In the genomic region with DNA sequence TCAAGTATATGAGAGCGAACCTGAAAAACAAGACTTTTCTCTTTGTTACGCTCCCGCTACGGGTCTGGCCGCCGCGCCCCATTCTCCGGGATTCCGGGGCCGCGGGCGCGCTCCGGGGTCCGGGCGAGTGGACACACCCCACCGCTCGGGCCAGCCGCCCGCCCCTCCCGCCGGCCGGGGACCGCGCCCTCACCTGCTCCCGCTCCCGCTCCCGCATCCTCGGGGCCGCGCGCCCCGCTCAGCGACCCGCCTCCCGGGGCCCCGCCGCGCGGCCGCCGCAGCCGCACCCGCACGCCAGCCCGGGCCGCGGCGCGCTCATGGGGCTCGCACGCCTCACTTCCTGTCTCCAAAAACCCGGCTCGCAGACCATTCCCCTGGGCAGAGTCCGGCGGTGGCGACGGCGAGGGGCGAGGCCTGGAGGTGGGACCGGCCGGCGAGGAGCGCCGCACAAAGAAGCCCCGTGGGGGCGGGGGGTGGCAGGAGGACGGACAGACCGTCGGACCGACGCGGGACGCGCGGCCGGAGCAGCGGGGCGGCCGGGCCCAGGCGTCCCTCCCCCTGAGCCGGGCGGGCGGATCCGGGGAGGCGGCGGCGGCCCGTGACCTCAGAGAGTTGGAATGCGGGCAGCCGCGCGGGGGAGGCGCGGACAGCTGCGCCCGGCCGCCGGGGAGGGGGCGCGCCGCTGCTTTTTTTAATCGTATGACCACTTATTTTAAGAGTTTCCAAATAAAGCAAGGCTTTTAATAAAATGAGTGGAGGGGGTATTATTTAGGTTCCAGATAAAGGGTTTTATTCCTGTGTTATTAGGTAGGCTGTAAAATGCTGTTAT, we compare ENCODE assay signal across 8 cellular contexts. TPM values are rescaled to one million over a fixed set of nuclear protein-coding genes. Genes with fewer than 3 reads are reported as not detected.
DNase-seq lines count a peak whose midpoint lies in the region; ATAC-seq and TF ChIP-seq lines count a peak whose summit lies in the region.

A gene (minus strand): TSS at position 550 of the 829 bp plus-strand sequence. CDS start 4,590 bp downstream, outside the sequence.

- H3K27ac Mint-ChIP-seq in endothelial cell (ENCODE audit: unreplicated experiment) = peak within 1 kb of the TSS; percentile 93

- H3K4me1 Mint-ChIP-seq in endothelial cell (ENCODE audit: unreplicated experiment) = peaks cover 18% of the 10 kb centered on the region

- DNase-seq in SHP77 (lab: John Stamatoyannopoulos, UW) = peak; percentile 12 to 49
- no peak for DNase-seq in SHP77 treated with DMSO at 0.1 percent for 48 hours (lab: John Stamatoyannopoulos, UW)
- DNase-seq in T1000 (lab: John Stamatoyannopoulos, UW) = peak; percentile 77
- peak; percentile 74 for DNase-seq in endothelial cell (ENCODE audit: low spot score)
- peak; percentile 83 for DNase-seq in lower lobe of right lung

- H3K4me1 ChIP-seq in lower lobe of right lung = peaks cover 27% of the 10 kb centered on the region

- peak within 1 kb of the TSS; percentile 97 for H3K4me3 Mint-ChIP-seq in endothelial cell (ENCODE audit: unreplicated experiment)

- intact Hi-C loops in lower lobe of right lung (cut with DNase I) = no loop called here

- peaks cover 8% of the 10 kb centered on the region for H3K36me3 ChIP-seq in lower lobe of right lung

- H3K4me3 ChIP-seq in lower lobe of right lung = peak within 1 kb of the TSS; percentile 76

- H3K36me3 Mint-ChIP-seq in endothelial cell (ENCODE audit: low read depth, unreplicated experiment) = peaks cover 5% of the 10 kb centered on the region

- ATAC-seq in HG02973 (IDR thresholded peaks at IDR 0.05; ENCODE audit: unreplicated experiment) = peak; percentile 46
- peak; percentile 92 to 93 for ATAC-seq in lower lobe of right lung
- ATAC-seq in GM21528 (IDR thresholded peaks at IDR 0.05; ENCODE audit: low FRiP score, unreplicated experiment) = no peak

- peaks cover 5% of the 10 kb centered on the region for H3K27me3 Mint-ChIP-seq in endothelial cell (ENCODE audit: unreplicated experiment)

- H3K9me3 ChIP-seq in lower lobe of right lung = no peaks in the 10 kb centered on the region

- no peaks in the 10 kb centered on the region for H3K9me3 Mint-ChIP-seq in endothelial cell (ENCODE audit: unreplicated experiment)

- H3K27ac ChIP-seq in lower lobe of right lung = peak within 1 kb of the TSS; percentile 87

- peaks cover 7% of the 10 kb centered on the region for H3K27me3 ChIP-seq in lower lobe of right lung (ENCODE audit: low read depth)

- no peak for TF ChIP-seq CTCF in endothelial cell (IDR thresholded peaks at IDR 0.05; ENCODE audit: unreplicated experiment)
- TF ChIP-seq CTCF in lower lobe of right lung (IDR thresholded peaks at IDR 0.05) = no peak
- TF ChIP-seq CTCF in subcutaneous adipose tissue (IDR thresholded peaks at IDR 0.05; ENCODE audit: low read depth) = no peak

RNA-seq across cellular contexts. Expression of the gene that starts here (rescaled TPM):
- total RNA-seq in endothelial cell (ENCODE audit: unreplicated experiment) = 22.1 TPM
- 47.6 TPM for total RNA-seq in lower lobe of right lung
- 10 to 100 TPM; 12.6 to 24.3 (median 20.7) TPM for total RNA-seq in subcutaneous adipose tissue
